23 cellular contexts compared by ENCODE assay signal in genomic region chr12:110342157-110342556, GRCh38.
DNase-seq lines count a peak whose midpoint lies in the region; ATAC-seq and TF ChIP-seq lines count a peak whose summit lies in the region.
"Had no signal": no experiment of that assay in that cellular context is flagged by ENCODE, and none has a peak within 500 bp of the region (broad histone marks: within the 10 kb centered on the region; RNA-seq: fewer than 3 reads in every experiment).

No MANE protein-coding gene starts in this region.

- H2AFZ ChIP-seq in mammary epithelial cell (ENCODE audit: low read depth, low read length) = no peak overlapping the region
- H2AFZ ChIP-seq: GM23248 had no signal

- peaks cover 94% of the 10 kb centered on the region for H3K36me3 Mint-ChIP-seq in endodermal cell (ENCODE audit: low read depth)
- H3K36me3 Mint-ChIP-seq in naive thymus-derived CD8-positive, alpha-beta T cell = peaks cover 13 to 100% (median 31%) of the 10 kb centered on the region in 3 donors

- H3K9ac ChIP-seq in mammary epithelial cell (ENCODE audit: insufficient read depth, low read length) (no peak overlapping the region), endodermal cell (ENCODE audit: extremely low read depth, low read length, poor library complexity, severe bottlenecking) (no peak overlapping the region)
- H3K9ac ChIP-seq: GM23248 had no signal

- H3K4me3 ChIP-seq in breast epithelium = no peak overlapping the region
- H3K4me3 ChIP-seq in mammary epithelial cell (replicated peaks in 1 of 3; ENCODE audit: insufficient read depth in 1 of 3, low read depth in 2 of 3, low read length in 3 of 3) = no peak overlapping the region
- no peak overlapping the region for H3K4me3 ChIP-seq in RWPE2 (ENCODE audit: severe bottlenecking)
- H3K4me3 ChIP-seq in endodermal cell (ENCODE audit: low read length) = no peak overlapping the region
- H3K4me3 ChIP-seq in prostate gland = no peak overlapping the region
- H3K4me3 ChIP-seq: GM23248, HAP-1 had no signal

- POLR2A ChIA-PET in naive thymus-derived CD8-positive, alpha-beta T cell (lab: Charles Lee) = no interaction called here

- in situ Hi-C loops in mammary epithelial cell (cut with MboI; ENCODE audit: low sequenced_read_pairs in 2 of 2) = no loop called here

- H3K4me2 ChIP-seq in mammary epithelial cell (ENCODE audit: insufficient read depth, low read depth, low read length) = no peak overlapping the region

- no TSS peak for BruUV-seq in mammary epithelial cell (replicated peaks; lab: Mats Ljungman, UMichigan)

- H3K9me3 ChIP-seq in breast epithelium (no peaks in the 10 kb centered on the region), mammary epithelial cell (replicated peaks; ENCODE audit: insufficient read depth, low read length) (no peaks in the 10 kb centered on the region), RWPE2 (ENCODE audit: severe bottlenecking) (no peaks in the 10 kb centered on the region), endodermal cell (ENCODE audit: control insufficient read depth, low read length) (no peaks in the 10 kb centered on the region), prostate gland (no peaks in the 10 kb centered on the region)
- H3K9me3 ChIP-seq: HAP-1 had no signal

- TF ChIP-seq POLR2A in breast epithelium (IDR thresholded peaks at IDR 0.05) (no peak), prostate gland (IDR thresholded peaks at IDR 0.05) (no peak)

- H3K4me3 Mint-ChIP-seq in endodermal cell = no peak overlapping the region
- no peak overlapping the region for H3K4me3 Mint-ChIP-seq in naive thymus-derived CD8-positive, alpha-beta T cell
- H3K4me3 Mint-ChIP-seq: CD14-positive monocyte had no signal

- H3K4me1 ChIP-seq in breast epithelium = peaks cover 0 to 14% of the 10 kb centered on the region in 2 donors
- H3K4me1 ChIP-seq in mammary epithelial cell (ENCODE audit: insufficient read depth, low read length) = peaks cover 49% of the 10 kb centered on the region
- peaks cover 48% of the 10 kb centered on the region for H3K4me1 ChIP-seq in RWPE2 (ENCODE audit: insufficient read depth, poor library complexity, severe bottlenecking)
- no peaks in the 10 kb centered on the region for H3K4me1 ChIP-seq in endodermal cell (ENCODE audit: control insufficient read depth, insufficient read depth, low read length)
- H3K4me1 ChIP-seq in prostate gland (replicated peaks) = peaks cover 32% of the 10 kb centered on the region
- H3K4me1 ChIP-seq: HAP-1 had no signal

- CTCF ChIA-PET in mammary epithelial cell (lab: Charles Lee; ENCODE audit: low non-redundant PET) = no interaction called here

- H3K27ac ChIP-seq in breast epithelium = peak overlapping the region; percentile 27 to 91
- no peak overlapping the region for H3K27ac ChIP-seq in mammary epithelial cell (ENCODE audit: insufficient read depth, low read depth, low read length)
- peak overlapping the region; percentile 69 for H3K27ac ChIP-seq in RWPE2 (ENCODE audit: poor library complexity, severe bottlenecking)
- H3K27ac ChIP-seq in endodermal cell (ENCODE audit: low read depth, low read length) = no peak overlapping the region
- peak overlapping the region; percentile 80 to 92 for H3K27ac ChIP-seq in prostate gland

- no peaks in the 10 kb centered on the region for H3K4me1 Mint-ChIP-seq in endodermal cell
- H3K4me1 Mint-ChIP-seq in naive thymus-derived CD8-positive, alpha-beta T cell = peaks cover 0 to 6% (median 0%) of the 10 kb centered on the region in 4 donors

- intact Hi-C loops in breast epithelium (cut with DNase I; ENCODE audit: low total_unique reads) (no loop called here), mammary epithelial cell (cut with micrococcal nuclease) (loop anchor here (5.0 kb wide), 1 partner anchor 40 kb away; no protein-coding TSS in a partner anchor), prostate gland (cut with DNase I) (no loop called here)

- no peaks in the 10 kb centered on the region for H3K27me3 Mint-ChIP-seq in endodermal cell (ENCODE audit: insufficient read depth)
- no peaks in the 10 kb centered on the region for H3K27me3 Mint-ChIP-seq in naive thymus-derived CD8-positive, alpha-beta T cell

- 73% methylated on average over 12 of the region's 15 CpGs for WGBS in mammary epithelial cell (ENCODE audit: low coverage, missing lambda C conversion rate)
- WGBS in endodermal cell (ENCODE audit: insufficient coverage in 1 of 2, insufficient read length in 1 of 2), 2 experiments = 96 to 97% methylated on average over 13 to 15 of the region's 15 CpGs
- WGBS in prostate gland = 92% methylated on average over 15 of the region's 15 CpGs

- dilution Hi-C loops in mammary epithelial cell (cut with HindIII; ENCODE audit: low sequenced_read_pairs) = no loop called here

- TF ChIP-seq CTCF in breast epithelium (IDR thresholded peaks at IDR 0.05) (no peak), mammary epithelial cell (conservative IDR thresholded peaks at IDR 0.05 in 1 of 2, IDR thresholded peaks at IDR 0.05 in 1 of 2; ENCODE audit: extremely low read depth in 1 of 2, insufficient read depth in 1 of 2, low read depth in 1 of 2, low read length in 2 of 2) (no peak), RWPE2 (IDR thresholded peaks at IDR 0.05; ENCODE audit: poor library complexity, severe bottlenecking) (no peak), endodermal cell (conservative IDR thresholded peaks at IDR 0.05) (no peak), prostate gland (IDR thresholded peaks at IDR 0.05) (no peak)

- no peaks in the 10 kb centered on the region for H3K27me3 ChIP-seq in breast epithelium
- H3K27me3 ChIP-seq in mammary epithelial cell (ENCODE audit: insufficient read depth, low read length) = no peaks in the 10 kb centered on the region
- no peaks in the 10 kb centered on the region for H3K27me3 ChIP-seq in RWPE2 (ENCODE audit: insufficient read depth, poor library complexity, severe bottlenecking)
- no peaks in the 10 kb centered on the region for H3K27me3 ChIP-seq in endodermal cell (ENCODE audit: control insufficient read depth, insufficient read depth, low read length, poor library complexity, severe bottlenecking)
- H3K27me3 ChIP-seq in prostate gland (replicated peaks; ENCODE audit: insufficient read depth) = no peaks in the 10 kb centered on the region

- H3K79me2 ChIP-seq in mammary epithelial cell (ENCODE audit: insufficient read depth, low read length) = peaks cover 61% of the 10 kb centered on the region

- no peak for DNase-seq in breast epithelium (ENCODE audit: low spot score in 2 of 2)
- no peak for DNase-seq in mammary epithelial cell
- DNase-seq in RWPE2 (ENCODE audit: low spot score) = no peak
- peak; percentile 33 for DNase-seq in endodermal cell
- DNase-seq in prostate gland (ENCODE audit: low spot score) = no peak
- DNase-seq in NCI-H2029 (lab: John Stamatoyannopoulos, UW) = no peak
- no peak for DNase-seq in naive thymus-derived CD8-positive, alpha-beta T cell
- DNase-seq: DMS53; EL; GF-D8; GM23248; KG1; NCI-H1092 treated with DMSO at 0.1 percent for 48 hours; NCI-H1436 treated with DMSO at 0.1 percent for 48 hours; NCI-H1930; NCI-H226; NCI-H510A treated with DMSO at 0.1 percent for 48 hours; NCI-H748 treated with DMSO at 0.1 percent for 48 hours; NK-92 treated with Interleukin-12 subunit alpha and Interleukin-12 subunit beta, amount 100 ng/mL, for 24 hours; SHP77 had no signal

- peaks cover 6% of the 10 kb centered on the region for H3K36me3 ChIP-seq in breast epithelium
- H3K36me3 ChIP-seq in mammary epithelial cell (ENCODE audit: insufficient read depth, low read length) = peaks cover 63% of the 10 kb centered on the region
- H3K36me3 ChIP-seq in RWPE2 (ENCODE audit: low read depth) = peaks cover 100% of the 10 kb centered on the region
- H3K36me3 ChIP-seq in endodermal cell (ENCODE audit: control insufficient read depth, insufficient read depth, low read length) = peaks cover 99% of the 10 kb centered on the region
- H3K36me3 ChIP-seq in prostate gland = peaks cover 3 to 22% of the 10 kb centered on the region in 2 donors

- peak overlapping the region; percentile 22 for H3K27ac Mint-ChIP-seq in endodermal cell
- H3K27ac Mint-ChIP-seq in naive thymus-derived CD8-positive, alpha-beta T cell = peak overlapping the region in 1 of 10 donors; percentile 38

- H3K9me3 Mint-ChIP-seq in endodermal cell = no peaks in the 10 kb centered on the region
- H3K9me3 Mint-ChIP-seq in naive thymus-derived CD8-positive, alpha-beta T cell = no peaks in the 10 kb centered on the region
- H3K9me3 Mint-ChIP-seq: CD14-positive monocyte had no signal

- H4K20me1 ChIP-seq in mammary epithelial cell (ENCODE audit: insufficient read depth, low read length) = no peaks in the 10 kb centered on the region

- ATAC-seq in RWPE2 (ENCODE audit: low read depth) (no peak), GM18870 (IDR thresholded peaks at IDR 0.05; ENCODE audit: unreplicated experiment) (no peak)
- ATAC-seq in naive thymus-derived CD8-positive, alpha-beta T cell = no peak

Comparison
In these comparisons a context has a peak if more than half of its experiments do, and no peak if none do; other contexts are left out.
1. H3K27ac ChIP-seq: peak in breast epithelium (2 of 2), RWPE2 (single experiment) and prostate gland (2 of 2); none in mammary epithelial cell (single experiment) and endodermal cell (single experiment).